17 cellular contexts compared by ENCODE assay signal in the genomic region with DNA sequence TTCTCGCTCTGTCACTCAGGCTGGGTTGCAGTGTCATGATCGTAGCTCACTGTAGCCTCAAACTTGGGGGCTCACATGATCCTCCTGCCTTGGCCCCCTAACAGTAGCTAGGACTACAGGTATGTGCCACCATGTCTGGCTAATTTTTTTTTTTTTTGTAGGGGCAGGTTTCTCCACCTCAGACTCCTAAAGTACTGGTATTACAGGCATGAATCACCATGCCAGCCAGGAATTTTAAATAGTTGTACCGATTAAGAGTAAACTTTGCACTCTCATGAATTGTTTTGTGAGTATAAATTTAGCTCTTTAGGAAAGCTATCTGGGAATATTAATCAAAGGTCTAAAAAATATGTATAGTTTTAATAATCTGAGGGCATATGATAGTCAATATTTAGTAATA. TPM values are rescaled to one million over a fixed set of nuclear protein-coding genes. Genes with fewer than 3 reads are reported as not detected.
DNase-seq lines count a peak whose midpoint lies in the region; ATAC-seq, FAIRE-seq and TF ChIP-seq lines count a peak whose summit lies in the region.
"Had no signal": no experiment of that assay in that cellular context is flagged by ENCODE, and none has a peak within 500 bp of the region (broad histone marks: within the 10 kb centered on the region; RNA-seq: fewer than 3 reads in every experiment).

No MANE protein-coding gene starts in this region.

- no peak for TF ChIP-seq CTCF in A549 (IDR thresholded peaks at IDR 0.05)
- TF ChIP-seq CTCF in epithelial cell of esophagus (IDR thresholded peaks at IDR 0.05; ENCODE audit: insufficient read depth, low read depth, low read length, missing control alignments) = no peak
- no peak for TF ChIP-seq CTCF in left lung (IDR thresholded peaks at IDR 0.05)
- TF ChIP-seq CTCF in uterus (IDR thresholded peaks at IDR 0.05) = no peak

- H3K27me3 ChIP-seq in left lung = no peaks in the 10 kb centered on the region
- no peaks in the 10 kb centered on the region for H3K27me3 ChIP-seq in uterus
- H3K27me3 ChIP-seq: BLaER1 had no signal

- WGBS in A549 (ENCODE audit: missing lambda C conversion rate) = 67% methylated on average over 3 of the region's 3 CpGs

- DNase-seq in A549 (ENCODE audit: low read depth in 1 of 2, low spot score in 1 of 2) (no peak), SK-N-MC (ENCODE audit: low read depth, low spot score) (no peak), epithelial cell of esophagus (ENCODE audit: low read depth) (peak; percentile 60), left lung (no peak), uterus (no peak), NCI-H345 (lab: John Stamatoyannopoulos, UW) (no peak), RKO (ENCODE audit: low spot score) (no peak)
- DNase-seq: AML-193, GM23248, H7, IMR-90 had no signal

- H3K9me3 ChIP-seq in A549 (no peaks in the 10 kb centered on the region), SK-N-MC (ENCODE audit: low read depth, low read length) (no peaks in the 10 kb centered on the region), left lung (no peaks in the 10 kb centered on the region), uterus (no peaks in the 10 kb centered on the region)
- H3K9me3 ChIP-seq: BLaER1 had no signal

- no peak for TF ChIP-seq RAD21 in A549 (conservative IDR thresholded peaks at IDR 0.05 in 1 of 2, IDR thresholded peaks at IDR 0.05 in 1 of 2)

- no peak for TF ChIP-seq POLR2A in A549 (IDR thresholded peaks at IDR 0.05; ENCODE audit: low read length)
- TF ChIP-seq POLR2A in uterus (IDR thresholded peaks at IDR 0.05) = no peak

- peaks cover 24% of the 10 kb centered on the region for H3K4me1 ChIP-seq in A549
- H3K4me1 ChIP-seq in left lung = no peaks in the 10 kb centered on the region
- H3K4me1 ChIP-seq in uterus = no peaks in the 10 kb centered on the region

- H3K9ac ChIP-seq in SK-N-MC (ENCODE audit: insufficient read length) = no peak overlapping the region
- H3K9ac ChIP-seq: BLaER1, GM23248 had no signal

- H3K27ac ChIP-seq in A549 = peak overlapping the region in 1 of 2 experiments; percentile 25; a peak in 1 of 6 replicates
- peak overlapping the region; percentile 29 for H3K27ac ChIP-seq in SK-N-MC
- no peak overlapping the region for H3K27ac ChIP-seq in left lung
- no peak overlapping the region for H3K27ac ChIP-seq in uterus
- H3K27ac ChIP-seq: 22Rv1, BLaER1, GM23248 had no signal

- H3K36me3 ChIP-seq in SK-N-MC (ENCODE audit: insufficient read depth, low read length) (peaks cover 18% of the 10 kb centered on the region), left lung (peaks cover 0 to 4% of the 10 kb centered on the region in 2 donors), uterus (no peaks in the 10 kb centered on the region)

- 0 out of 3 replicates have a peak overlapping the region, but pooled peaks have one; percentile 8 for H3K4me2 ChIP-seq in A549
- H3K4me2 ChIP-seq: BLaER1 had no signal

- intact Hi-C loops in left lung (cut with DNase I) (no loop called here), uterus (cut with DNase I; ENCODE audit: low total_unique reads) (no loop called here)

- CTCF ChIA-PET in A549 (lab: Yijun Ruan, JAX) = interaction anchor here (1.1 to 1.7 kb wide), 5 partner anchors 27 to 255 kb away, joined by 3 to 10 read pairs (median 6); a partner anchor contains a TSS

- ATAC-seq in A549 = no peak
- peak; percentile 69 for ATAC-seq in left lung
- ATAC-seq in HG03457 (IDR thresholded peaks at IDR 0.05; ENCODE audit: unreplicated experiment) = no peak
- ATAC-seq: GM12878 had no signal

- FAIRE-seq in A549 (lab: Jason Lieb, UNC) = no peak
- FAIRE-seq: GM12878, GM18507 had no signal

- POLR2A ChIA-PET in A549 (lab: Yijun Ruan, JAX) = no interaction called here

- TF ChIP-seq EP300 in A549 (IDR thresholded peaks at IDR 0.05) = no peak

- H3K4me3 ChIP-seq in A549 (no peak overlapping the region), SK-N-MC (no peak overlapping the region), epithelial cell of esophagus (ENCODE audit: low read length) (no peak overlapping the region), left lung (no peak overlapping the region), uterus (no peak overlapping the region)
- H3K4me3 ChIP-seq: BLaER1, GM12878, GM23248 had no signal

TF ChIP-seq in A549, 52 proteins besides CTCF, POLR2A, EP300 and RAD21:
- TF ChIP-seq HEYL (CRISPR knock-in tag; IDR thresholded peaks at IDR 0.05) (no peak), TP53 (CRISPR knock-in tag; IDR thresholded peaks at IDR 0.05) (no peak)

RNA-seq across cellular contexts. Expression of a gene that starts 25.5 kb away (rescaled TPM):
- polyA plus RNA-seq in A549 (2011; rRNA removed) (43.4 and 70.1 TPM in 2 replicates), A549 (2017; fragmentation: RNase III; extraction: RNeasy Plus Mini Kit Qiagen cat#74134 plus additional on column Dnase treatment) (40.6 to 42.2 TPM (median 41.7 TPM) in 3 replicates)
- polyA plus RNA-seq in A549 (2012; cell fraction: cytosol; rRNA removed) = 40.0 and 44.4 TPM in 2 replicates
- 41.4 and 92.6 TPM in 2 replicates for polyA plus RNA-seq in A549 (2012; cell fraction: nucleus; rRNA removed)
- 9.3 and 12.9 TPM in 2 replicates for polyA minus RNA-seq in A549 (2011; rRNA and poly(A)+ RNA removed)
- total RNA-seq in left lung (10 to 100 TPM; 10.1 to 13.5 TPM), uterus (10 to 100 TPM in 2 of 4 donors, 1 to 10 TPM in 2; 8.0 to 58.2 (median 14.1) TPM)

RNA-seq across cellular contexts. Expression of a gene that starts 36.9 kb away (rescaled TPM):
- polyA plus RNA-seq in A549 (2011; rRNA removed) = 0.12 TPM in 2 replicates
- not detected in 2 replicates for polyA plus RNA-seq in A549 (2012; cell fraction: cytosol; rRNA removed)
- polyA plus RNA-seq in A549 (2012; cell fraction: nucleus; rRNA removed) = not detected in 2 replicates
- not detected in 3 replicates for polyA plus RNA-seq in A549 (2017; fragmentation: RNase III; extraction: RNeasy Plus Mini Kit Qiagen cat#74134 plus additional on column Dnase treatment)
- polyA minus RNA-seq in A549 (2011; rRNA and poly(A)+ RNA removed) = 1.1 TPM in 1 of 2 replicates, not detected in the other
- 100 to 1,000 TPM; 255 to 394 TPM for total RNA-seq in left lung
- total RNA-seq in uterus = 10 to 100 TPM in 2 of 4 donors, 1 to 10 TPM in 2; 7.4 to 17.4 (median 12.7) TPM
- total RNA-seq: Daoy, GM23248, H7, IMR-90 had no signal
- polyA plus RNA-seq: GM12878, GM23248, IMR-90 had no signal

Comparison
In these comparisons a context has a peak if more than half of its experiments do, and no peak if none do; other contexts are left out.
1. RNA of a gene that starts 36.9 kb away (total RNA-seq): 255 to 394 TPM in left lung; 7.4 to 17.4 TPM in uterus; every median in the first group is over 10 times any median in the second.